In genomic region chr19:852136-853013, GRCh38 we compare ENCODE assay signal across 20 cellular contexts. TPM values are rescaled to one million over a fixed set of nuclear protein-coding genes. Genes with fewer than 3 reads are reported as not detected.
DNase-seq lines count a peak whose midpoint lies in the region; ATAC-seq and TF ChIP-seq lines count a peak whose summit lies in the region.
"Had no signal": no experiment of that assay in that cellular context is flagged by ENCODE, and none has a peak within 500 bp of the region (broad histone marks: within the 10 kb centered on the region; RNA-seq: fewer than 3 reads in every experiment).

Gene ELANE (plus strand): TSS chr19:852303. CDS start chr19:852329, 26 bp downstream.

- TF ChIP-seq CTCF in RWPE2 (IDR thresholded peaks at IDR 0.05; ENCODE audit: poor library complexity, severe bottlenecking) (no peak), foreskin keratinocyte (conservative IDR thresholded peaks at IDR 0.05) (no peak)

- H4K8ac ChIP-seq in mesenchymal stem cell (ENCODE audit: low read length) = no peak within 1 kb of the TSS

- 83% methylated on average over 54 of the region's 55 CpGs for WGBS in mesenchymal stem cell
- WGBS in thymus = 67% methylated on average over 55 of the region's 55 CpGs

- peak within 1 kb of the TSS; percentile 77 for H3K9ac ChIP-seq in mesenchymal stem cell (ENCODE audit: low read length)

- no peak within 1 kb of the TSS for H3K18ac ChIP-seq in mesenchymal stem cell (ENCODE audit: low read depth in 1 of 2, low read length in 2 of 2)

- no peak within 1 kb of the TSS for H2AFZ ChIP-seq in mesenchymal stem cell (ENCODE audit: low read depth, low read length)

- H2BK120ac ChIP-seq in mesenchymal stem cell (ENCODE audit: low read depth, low read length) = peak within 1 kb of the TSS; percentile 11

- H2AK5ac ChIP-seq in mesenchymal stem cell (ENCODE audit: low read length, severe bottlenecking) = no peak within 1 kb of the TSS

- peaks cover 22% of the 10 kb centered on the region for H3K27me3 ChIP-seq in RWPE2 (ENCODE audit: insufficient read depth, poor library complexity, severe bottlenecking)
- peaks cover 9 to 12% of the 10 kb centered on the region in 2 experiments for H3K27me3 ChIP-seq in mesenchymal stem cell (ENCODE audit: control insufficient read depth in 1 of 2, insufficient read depth in 1 of 2, low read length in 2 of 2)
- peaks cover 20% of the 10 kb centered on the region for H3K27me3 ChIP-seq in thymus (ENCODE audit: control insufficient read depth, insufficient read depth)
- peaks cover 51% of the 10 kb centered on the region for H3K27me3 ChIP-seq in foreskin keratinocyte

- peak within 1 kb of the TSS; percentile 5 to 57 for H2BK12ac ChIP-seq in mesenchymal stem cell (ENCODE audit: low read length in 2 of 2)

- peak within 1 kb of the TSS; percentile 27 for H4K91ac ChIP-seq in mesenchymal stem cell (ENCODE audit: low read length)

- H3K4me1 ChIP-seq in RWPE2 (ENCODE audit: insufficient read depth, poor library complexity, severe bottlenecking) = no peaks in the 10 kb centered on the region
- peaks cover 9% of the 10 kb centered on the region for H3K4me1 ChIP-seq in mesenchymal stem cell (ENCODE audit: control insufficient read depth, insufficient read depth, low read depth, low read length)
- no peaks in the 10 kb centered on the region for H3K4me1 ChIP-seq in thymus (ENCODE audit: control insufficient read depth, insufficient read depth, low read length)
- no peaks in the 10 kb centered on the region for H3K4me1 ChIP-seq in foreskin keratinocyte

- H3K9me3 ChIP-seq in RWPE2 (ENCODE audit: severe bottlenecking) (no peaks in the 10 kb centered on the region), mesenchymal stem cell (ENCODE audit: control insufficient read depth, low read length) (no peaks in the 10 kb centered on the region), thymus (ENCODE audit: control insufficient read depth) (no peaks in the 10 kb centered on the region)

- H3K14ac ChIP-seq in mesenchymal stem cell (ENCODE audit: low read length in 2 of 2) = no peak within 1 kb of the TSS

- H2BK15ac ChIP-seq in mesenchymal stem cell (ENCODE audit: low read depth, poor library complexity, severe bottlenecking) = peak within 1 kb of the TSS; percentile 80

- DNase-seq in Kasumi-1 (lab: John Stamatoyannopoulos, UW) = peak; percentile 22 to 26
- peak; percentile 63 for DNase-seq in RWPE2 (ENCODE audit: low spot score)
- DNase-seq in mesenchymal stem cell = no peak
- no peak for DNase-seq in foreskin keratinocyte
- DNase-seq in stimulated activated CD4-positive, alpha-beta T cell treated with anti-CD3 and anti-CD28 coated beads, Interleukin-4, amount 100 ng/mL, for 24 hours = no peak
- DNase-seq: activated CD4-positive, alpha-beta T cell treated with anti-CD3 and anti-CD28 coated beads for 1 hour; cerebellar nuclear complex; DND-41; GM23248; hippocampal formation; Karpas-422; natural killer cell; NCI-H1694 treated with DMSO at 0.1 percent for 48 hours; NCI-H524; stimulated activated naive CD4-positive, alpha-beta T cell treated with Interleukin-2 at 50 U/mL for 16 hours; T-helper 2 cell had no signal

- no peaks in the 10 kb centered on the region for H3K79me1 ChIP-seq in mesenchymal stem cell (replicated peaks; ENCODE audit: low read length, poor library complexity, severe bottlenecking)

- H3K4ac ChIP-seq in mesenchymal stem cell (ENCODE audit: low read depth in 1 of 2, low read length in 2 of 2) = no peak within 1 kb of the TSS

- no peak within 1 kb of the TSS for H3K4me2 ChIP-seq in mesenchymal stem cell (ENCODE audit: low read length, poor library complexity, severe bottlenecking)

- ATAC-seq in RWPE2 (ENCODE audit: low read depth) (no peak), HG02884 (IDR thresholded peaks at IDR 0.05; ENCODE audit: unreplicated experiment) (no peak), foreskin keratinocyte (no peak)
- ATAC-seq: left lobe of liver, natural killer cell had no signal

- no peak within 1 kb of the TSS for H3K23ac ChIP-seq in mesenchymal stem cell (ENCODE audit: low read length in 2 of 2)

- H3K4me3 ChIP-seq in RWPE2 (ENCODE audit: severe bottlenecking) = no peak within 1 kb of the TSS
- H3K4me3 ChIP-seq in mesenchymal stem cell (ENCODE audit: insufficient read depth in 1 of 2, low read depth in 1 of 2, low read length in 2 of 2) = peak within 1 kb of the TSS in 1 of 2 experiments; percentile 61
- no peak within 1 kb of the TSS for H3K4me3 ChIP-seq in thymus (ENCODE audit: low read length)

- no peak within 1 kb of the TSS for H3K27ac ChIP-seq in RWPE2 (ENCODE audit: poor library complexity, severe bottlenecking)
- H3K27ac ChIP-seq in mesenchymal stem cell (ENCODE audit: low read length, poor library complexity, severe bottlenecking) = no peak within 1 kb of the TSS
- H3K27ac ChIP-seq in thymus (ENCODE audit: low read depth) = no peak within 1 kb of the TSS
- no peak within 1 kb of the TSS for H3K27ac ChIP-seq in foreskin keratinocyte

- no peak within 1 kb of the TSS for H2BK5ac ChIP-seq in mesenchymal stem cell (ENCODE audit: low read depth, low read length, poor library complexity, severe bottlenecking)

- H3K36me3 ChIP-seq in RWPE2 (ENCODE audit: low read depth) (no peaks in the 10 kb centered on the region), mesenchymal stem cell (ENCODE audit: control insufficient read depth in 1 of 2, insufficient read depth in 2 of 2, low read depth in 1 of 2, low read length in 2 of 2) (no peaks in the 10 kb centered on the region), thymus (ENCODE audit: control insufficient read depth, insufficient read depth) (no peaks in the 10 kb centered on the region)

RNA-seq across cellular contexts. Expression of gene ELANE, which starts in this region (rescaled TPM):
- not detected for polyA plus RNA-seq in mesenchymal stem cell (2013, experiment 1 of 2)
- polyA plus RNA-seq in mesenchymal stem cell (2013, experiment 2 of 2) = 0.11 TPM
- polyA plus RNA-seq in thymus (11.2 TPM), foreskin keratinocyte (not detected in 2 replicates)
- total RNA-seq in foreskin keratinocyte = not detected in 2 replicates
- total RNA-seq: GM23248, RPMI7951 had no signal

Comparison
In these comparisons a context has a peak if more than half of its experiments do, and no peak if none do; other contexts are left out.
1. RNA of gene ELANE (polyA plus RNA-seq): 11.2 TPM in thymus (single experiment); not detected in foreskin keratinocyte; every median in the first group is over 10 times any median in the second.
2. DNase-seq: peak in Kasumi-1 (2 of 2) and RWPE2 (single experiment); none in mesenchymal stem cell (single experiment), foreskin keratinocyte (0 of 2) and stimulated activated CD4-positive, alpha-beta T cell treated with anti-CD3 and anti-CD28 coated beads, Interleukin-4, amount 100 ng/mL, for 24 hours (single experiment).